In the genomic region with DNA sequence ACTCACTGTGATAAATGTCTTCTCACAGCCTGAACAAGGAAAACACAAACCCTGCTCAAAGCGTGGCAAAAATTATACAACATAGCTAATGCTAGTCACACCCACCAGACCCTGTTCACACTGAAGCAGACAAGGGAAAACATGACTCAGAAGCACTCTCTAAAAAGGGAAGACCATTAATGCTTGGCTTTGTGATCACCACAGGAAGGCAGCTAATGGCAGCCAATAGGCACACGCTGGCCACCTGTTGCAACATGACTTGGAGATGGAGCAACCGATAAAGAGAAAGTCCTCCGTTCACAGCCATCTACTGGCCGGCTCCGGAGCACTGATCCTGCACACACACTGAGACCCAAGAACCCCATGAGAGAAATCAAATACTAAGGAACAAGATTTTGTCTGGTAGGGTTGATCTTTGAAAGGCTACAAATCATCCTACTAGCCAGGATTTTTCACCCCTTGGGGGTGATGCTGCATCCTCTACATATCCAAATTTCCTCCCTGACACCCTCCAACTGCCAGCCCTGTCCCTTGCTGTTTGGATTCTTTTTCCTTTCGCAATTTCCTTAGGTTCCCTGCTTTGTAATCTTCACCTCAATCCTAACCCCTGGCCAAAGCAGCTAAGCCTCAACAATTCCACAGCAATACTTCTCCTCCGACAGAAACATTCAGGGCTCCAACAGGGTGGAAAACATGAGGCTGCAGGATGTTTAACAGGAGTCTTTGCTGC, we compare ENCODE assay signal across 8 cellular contexts. TPM values are rescaled to one million over a fixed set of nuclear protein-coding genes. Genes with fewer than 3 reads are reported as not detected.
DNase-seq lines count a peak whose midpoint lies in the region; ATAC-seq and TF ChIP-seq lines count a peak whose summit lies in the region.

No MANE protein-coding gene starts in this region.

- CTCF ChIA-PET in activated CD4-positive, alpha-beta memory T cell treated with anti-CD3 and anti-CD28 coated beads, Interleukin-2, amount 10 ng/mL, durations not matched to agents 7 days and 5 days (lab: Charles Lee) = interaction anchor here (0.5 kb wide), 1 partner anchor 264 kb away, joined by 3 read pairs; no protein-coding TSS in a partner anchor

- TF ChIP-seq CTCF in glutamatergic neuron (IDR thresholded peaks at IDR 0.05; ENCODE audit: partially characterized antibody, unreplicated experiment) = no peak
- no peak for TF ChIP-seq CTCF in omental fat pad (IDR thresholded peaks at IDR 0.05)

- H3K4me1 Mint-ChIP-seq in activated CD4-positive, alpha-beta memory T cell treated with anti-CD3 and anti-CD28 coated beads, Interleukin-2, amount 10 ng/mL, durations not matched to agents 7 days and 5 days = peaks cover 63% of the 10 kb centered on the region
- H3K4me1 Mint-ChIP-seq in glutamatergic neuron (ENCODE audit: low read depth, unreplicated experiment) = peaks cover 27% of the 10 kb centered on the region

- POLR2A ChIA-PET in activated CD4-positive, alpha-beta memory T cell treated with anti-CD3 and anti-CD28 coated beads, Interleukin-2, amount 10 ng/mL, durations not matched to agents 7 days and 5 days (lab: Charles Lee) = no interaction called here

- no peaks in the 10 kb centered on the region for H3K9me3 Mint-ChIP-seq in activated CD4-positive, alpha-beta memory T cell treated with anti-CD3 and anti-CD28 coated beads, Interleukin-2, amount 10 ng/mL, durations not matched to agents 7 days and 5 days
- H3K9me3 Mint-ChIP-seq in glutamatergic neuron (ENCODE audit: unreplicated experiment) = peaks cover 10% of the 10 kb centered on the region

- no peaks in the 10 kb centered on the region for H3K27me3 Mint-ChIP-seq in activated CD4-positive, alpha-beta memory T cell treated with anti-CD3 and anti-CD28 coated beads, Interleukin-2, amount 10 ng/mL, durations not matched to agents 7 days and 5 days
- peaks cover 18% of the 10 kb centered on the region for H3K27me3 Mint-ChIP-seq in glutamatergic neuron (ENCODE audit: unreplicated experiment)

- H3K27ac Mint-ChIP-seq in activated CD4-positive, alpha-beta memory T cell treated with anti-CD3 and anti-CD28 coated beads, Interleukin-2, amount 10 ng/mL, durations not matched to agents 7 days and 5 days = peak overlapping the region; percentile 1
- no peak overlapping the region for H3K27ac Mint-ChIP-seq in glutamatergic neuron (ENCODE audit: unreplicated experiment)

- peak; percentile 8 for DNase-seq in activated CD4-positive, alpha-beta T cell treated with anti-CD3 and anti-CD28 coated beads for 48 hours
- no peak for DNase-seq in activated CD4-positive, alpha-beta T cell treated with anti-CD3 and anti-CD28 coated beads, Interleukin-2, amount 50 U/mL, for 4 hours
- peak; percentile 50 to 61 for DNase-seq in NCI-H187 (lab: John Stamatoyannopoulos, UW)
- DNase-seq in activated CD4-positive, alpha-beta memory T cell treated with anti-CD3 and anti-CD28 coated beads, Interleukin-2, amount 10 ng/mL, durations not matched to agents 7 days and 5 days = no peak
- DNase-seq in glutamatergic neuron = no peak
- DNase-seq in omental fat pad (ENCODE audit: low spot score) = peak; percentile 41

- H3K4me3 Mint-ChIP-seq in activated CD4-positive, alpha-beta memory T cell treated with anti-CD3 and anti-CD28 coated beads, Interleukin-2, amount 10 ng/mL, durations not matched to agents 7 days and 5 days = peak overlapping the region; percentile 89
- peak overlapping the region; percentile 88 for H3K4me3 Mint-ChIP-seq in glutamatergic neuron (ENCODE audit: unreplicated experiment)

- peaks cover 63% of the 10 kb centered on the region for H3K36me3 Mint-ChIP-seq in activated CD4-positive, alpha-beta memory T cell treated with anti-CD3 and anti-CD28 coated beads, Interleukin-2, amount 10 ng/mL, durations not matched to agents 7 days and 5 days (ENCODE audit: low read depth)
- H3K36me3 Mint-ChIP-seq in glutamatergic neuron (ENCODE audit: unreplicated experiment) = peaks cover 4% of the 10 kb centered on the region

- ATAC-seq in omental fat pad (ENCODE audit: low FRiP score) = peak; percentile 26
- no peak for ATAC-seq in HG03571 (IDR thresholded peaks at IDR 0.05; ENCODE audit: unreplicated experiment)
- no peak for ATAC-seq in GM21423 (IDR thresholded peaks at IDR 0.05; ENCODE audit: unreplicated experiment)

RNA-seq across cellular contexts. Expression of gene ZXDC, which starts 3.2 kb away (rescaled TPM):
- total RNA-seq in activated CD4-positive, alpha-beta memory T cell treated with anti-CD3 and anti-CD28 coated beads, Interleukin-2, amount 10 ng/mL, durations not matched to agents 7 days and 5 days = 10 to 100 TPM; 23.8 to 23.9 TPM
- total RNA-seq in glutamatergic neuron (ENCODE audit: unreplicated experiment) (39.5 TPM), omental fat pad (10 to 100 TPM; 22.7 to 47.0 (median 27.9) TPM)

RNA-seq across cellular contexts. Expression of gene UROC1, which starts 45.1 kb away (rescaled TPM):
- total RNA-seq in activated CD4-positive, alpha-beta memory T cell treated with anti-CD3 and anti-CD28 coated beads, Interleukin-2, amount 10 ng/mL, durations not matched to agents 7 days and 5 days = not detected
- not detected for total RNA-seq in glutamatergic neuron (ENCODE audit: unreplicated experiment)
- total RNA-seq in omental fat pad = not detected

RNA-seq across cellular contexts. Expression of gene CHST13, which starts 51.5 kb away (rescaled TPM):
- total RNA-seq in activated CD4-positive, alpha-beta memory T cell treated with anti-CD3 and anti-CD28 coated beads, Interleukin-2, amount 10 ng/mL, durations not matched to agents 7 days and 5 days = not detected
- total RNA-seq in glutamatergic neuron (ENCODE audit: unreplicated experiment) = not detected
- total RNA-seq in omental fat pad = 1 to 10 TPM in 2 of 4 donors, under 1 TPM in 1, not detected in 1; 0.46 to 2.3 (median 1.7) TPM

Comparison
In these comparisons a context has a peak if more than half of its experiments do, and no peak if none do; other contexts are left out.
1. DNase-seq: peak in activated CD4-positive, alpha-beta T cell treated with anti-CD3 and anti-CD28 coated beads for 48 hours (single experiment), NCI-H187 (2 of 2) and omental fat pad (single experiment); none in activated CD4-positive, alpha-beta T cell treated with anti-CD3 and anti-CD28 coated beads, Interleukin-2, amount 50 U/mL, for 4 hours (0 of 2), activated CD4-positive, alpha-beta memory T cell treated with anti-CD3 and anti-CD28 coated beads, Interleukin-2, amount 10 ng/mL, durations not matched to agents 7 days and 5 days (single experiment) and glutamatergic neuron (single experiment).